In the genomic region with DNA sequence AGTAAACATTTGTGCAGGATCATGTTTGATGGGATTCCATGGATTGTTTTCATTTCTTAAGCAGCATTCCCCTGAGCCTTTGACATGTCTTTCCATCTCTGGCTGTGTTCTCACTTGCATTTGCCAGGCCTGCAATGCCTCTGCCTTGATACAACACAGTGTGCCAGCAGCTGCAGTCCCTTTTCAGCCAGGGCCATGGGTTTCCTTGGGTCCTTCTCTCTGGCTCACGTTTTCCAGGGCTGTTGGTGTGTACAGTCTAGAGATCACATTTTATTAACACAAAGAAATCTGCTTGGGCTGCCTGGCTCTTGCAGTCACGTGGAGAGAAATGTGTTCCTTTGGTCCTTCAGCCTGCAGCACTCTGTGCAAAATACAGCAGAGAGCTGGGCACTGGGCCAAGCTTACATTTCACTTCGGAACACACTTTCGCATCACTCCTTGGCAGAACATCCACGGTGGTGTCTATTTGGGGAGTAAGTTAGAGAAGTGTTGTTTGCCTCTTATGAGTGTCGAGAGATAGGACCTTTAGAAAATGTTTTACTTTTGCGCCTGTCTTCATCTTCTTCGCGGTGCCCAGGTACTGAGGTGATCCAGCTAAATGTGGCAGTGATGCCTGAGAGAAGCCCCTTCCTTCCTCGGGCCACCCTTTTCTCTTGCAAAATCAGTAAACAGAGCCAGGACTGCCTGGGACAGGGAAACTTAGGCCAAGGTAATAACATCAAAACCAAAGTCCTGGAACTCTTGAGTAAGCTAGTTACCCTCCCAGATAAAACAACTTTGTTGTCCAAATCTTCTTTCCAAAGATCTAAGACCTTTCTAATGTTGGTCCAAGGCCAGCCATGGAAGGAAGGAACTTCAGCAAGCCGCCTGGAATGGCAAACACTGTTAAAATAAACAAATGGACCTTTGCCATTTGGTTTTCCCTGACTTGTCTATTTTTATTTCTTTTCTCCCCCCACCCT, we compare ENCODE assay signal across 1 cellular context.
A peak's percentile ranks its signal among the peaks of the same experiment; 100 is the strongest.
TF ChIP-seq lines count a peak whose summit lies in the region.

No MANE protein-coding gene starts in this region.

TF ChIP-seq in HepG2, 621 proteins besides CTCF, POLR2A, EP300 and RAD21 (continued from another document and continues in another):
- TF ChIP-seq ZC3H4 (CRISPR knock-in tag; IDR thresholded peaks at IDR 0.05; ENCODE audit: borderline replicate concordance) (peak; percentile 76; the same call in 1 of the 2 replicates), ZKSCAN5 (CRISPR knock-in tag; IDR thresholded peaks at IDR 0.05) (no peak), ZNF362 (CRISPR knock-in tag; IDR thresholded peaks at IDR 0.05; ENCODE audit: borderline replicate concordance) (peak; percentile 52; the same call in 1 of the 2 replicates), ZFAT (CRISPR knock-in tag; conservative IDR thresholded peaks at IDR 0.05) (no peak), CBX5 (CRISPR knock-in tag; IDR thresholded peaks at IDR 0.05; ENCODE audit: borderline replicate concordance) (peak; percentile 94; the same call in 1 of the 2 replicates), REL (CRISPR knock-in tag; conservative IDR thresholded peaks at IDR 0.05) (no peak), ZNF121 (CRISPR knock-in tag; IDR thresholded peaks at IDR 0.05) (peak; percentile 84), ZNF850 (CRISPR knock-in tag; conservative IDR thresholded peaks at IDR 0.05) (no peak), ZNF44 (CRISPR knock-in tag; IDR thresholded peaks at IDR 0.05) (peak; percentile 72), ZNF180 (CRISPR knock-in tag; IDR thresholded peaks at IDR 0.05; ENCODE audit: borderline replicate concordance, low read depth) (no peak), ZNF547 (CRISPR knock-in tag; IDR thresholded peaks at IDR 0.05) (no peak), CHCHD3 (CRISPR knock-in tag; IDR thresholded peaks at IDR 0.05) (no peak), ZFY (CRISPR knock-in tag; IDR thresholded peaks at IDR 0.05) (no peak), MAFG (CRISPR knock-in tag; IDR thresholded peaks at IDR 0.05) (no peak), RBM39 (IDR thresholded peaks at IDR 0.05; ENCODE audit: low read depth, low read length, poor library complexity, severe bottlenecking) (peak; percentile 50), ZMYM2 (CRISPR knock-in tag; IDR thresholded peaks at IDR 0.05) (peak; percentile 78; the same call in 1 of the 2 replicates), ZNF720 (CRISPR knock-in tag; IDR thresholded peaks at IDR 0.05) (no peak), ZNF652 (CRISPR knock-in tag; IDR thresholded peaks at IDR 0.05; ENCODE audit: borderline replicate concordance, low read depth) (peak; percentile 57), AKAP8 (CRISPR knock-in tag; IDR thresholded peaks at IDR 0.05) (peak; percentile 5; the same call in 1 of the 2 replicates), NFIC (IDR thresholded peaks at IDR 0.05; ENCODE audit: low read length) (peak; percentile 99), ZBED4 (CRISPR knock-in tag; IDR thresholded peaks at IDR 0.05; ENCODE audit: borderline replicate concordance) (peak; percentile 49), ZBTB25 (CRISPR knock-in tag; IDR thresholded peaks at IDR 0.05) (peak; percentile 91), TIGD3 (CRISPR knock-in tag; IDR thresholded peaks at IDR 0.05; ENCODE audit: borderline replicate concordance) (no peak), SRSF9 (IDR thresholded peaks at IDR 0.05; ENCODE audit: borderline replicate concordance, insufficient read depth, low read depth, low read length, poor library complexity, severe bottlenecking) (no peak), HOXA7 (CRISPR knock-in tag; IDR thresholded peaks at IDR 0.05) (no peak), ZSCAN22 (CRISPR knock-in tag; IDR thresholded peaks at IDR 0.05) (no peak)
- TF ChIP-seq, protein P1, sequence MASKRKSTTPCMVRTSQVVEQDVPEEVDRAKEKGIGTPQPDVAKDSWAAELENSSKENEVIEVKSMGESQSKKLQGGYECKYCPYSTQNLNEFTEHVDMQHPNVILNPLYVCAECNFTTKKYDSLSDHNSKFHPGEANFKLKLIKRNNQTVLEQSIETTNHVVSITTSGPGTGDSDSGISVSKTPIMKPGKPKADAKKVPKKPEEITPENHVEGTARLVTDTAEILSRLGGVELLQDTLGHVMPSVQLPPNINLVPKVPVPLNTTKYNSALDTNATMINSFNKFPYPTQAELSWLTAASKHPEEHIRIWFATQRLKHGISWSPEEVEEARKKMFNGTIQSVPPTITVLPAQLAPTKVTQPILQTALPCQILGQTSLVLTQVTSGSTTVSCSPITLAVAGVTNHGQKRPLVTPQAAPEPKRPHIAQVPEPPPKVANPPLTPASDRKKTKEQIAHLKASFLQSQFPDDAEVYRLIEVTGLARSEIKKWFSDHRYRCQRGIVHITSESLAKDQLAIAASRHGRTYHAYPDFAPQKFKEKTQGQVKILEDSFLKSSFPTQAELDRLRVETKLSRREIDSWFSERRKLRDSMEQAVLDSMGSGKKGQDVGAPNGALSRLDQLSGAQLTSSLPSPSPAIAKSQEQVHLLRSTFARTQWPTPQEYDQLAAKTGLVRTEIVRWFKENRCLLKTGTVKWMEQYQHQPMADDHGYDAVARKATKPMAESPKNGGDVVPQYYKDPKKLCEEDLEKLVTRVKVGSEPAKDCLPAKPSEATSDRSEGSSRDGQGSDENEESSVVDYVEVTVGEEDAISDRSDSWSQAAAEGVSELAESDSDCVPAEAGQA (IDR thresholded peaks at IDR 0.05; ENCODE audit: low read depth), result no peak
- TF ChIP-seq, protein P1 (CRISPR knock-in tag; IDR thresholded peaks at IDR 0.05; ENCODE audit: borderline replicate concordance), result peak; percentile 91; the same call in 1 of the 2 replicates
- TF ChIP-seq, protein P2, sequence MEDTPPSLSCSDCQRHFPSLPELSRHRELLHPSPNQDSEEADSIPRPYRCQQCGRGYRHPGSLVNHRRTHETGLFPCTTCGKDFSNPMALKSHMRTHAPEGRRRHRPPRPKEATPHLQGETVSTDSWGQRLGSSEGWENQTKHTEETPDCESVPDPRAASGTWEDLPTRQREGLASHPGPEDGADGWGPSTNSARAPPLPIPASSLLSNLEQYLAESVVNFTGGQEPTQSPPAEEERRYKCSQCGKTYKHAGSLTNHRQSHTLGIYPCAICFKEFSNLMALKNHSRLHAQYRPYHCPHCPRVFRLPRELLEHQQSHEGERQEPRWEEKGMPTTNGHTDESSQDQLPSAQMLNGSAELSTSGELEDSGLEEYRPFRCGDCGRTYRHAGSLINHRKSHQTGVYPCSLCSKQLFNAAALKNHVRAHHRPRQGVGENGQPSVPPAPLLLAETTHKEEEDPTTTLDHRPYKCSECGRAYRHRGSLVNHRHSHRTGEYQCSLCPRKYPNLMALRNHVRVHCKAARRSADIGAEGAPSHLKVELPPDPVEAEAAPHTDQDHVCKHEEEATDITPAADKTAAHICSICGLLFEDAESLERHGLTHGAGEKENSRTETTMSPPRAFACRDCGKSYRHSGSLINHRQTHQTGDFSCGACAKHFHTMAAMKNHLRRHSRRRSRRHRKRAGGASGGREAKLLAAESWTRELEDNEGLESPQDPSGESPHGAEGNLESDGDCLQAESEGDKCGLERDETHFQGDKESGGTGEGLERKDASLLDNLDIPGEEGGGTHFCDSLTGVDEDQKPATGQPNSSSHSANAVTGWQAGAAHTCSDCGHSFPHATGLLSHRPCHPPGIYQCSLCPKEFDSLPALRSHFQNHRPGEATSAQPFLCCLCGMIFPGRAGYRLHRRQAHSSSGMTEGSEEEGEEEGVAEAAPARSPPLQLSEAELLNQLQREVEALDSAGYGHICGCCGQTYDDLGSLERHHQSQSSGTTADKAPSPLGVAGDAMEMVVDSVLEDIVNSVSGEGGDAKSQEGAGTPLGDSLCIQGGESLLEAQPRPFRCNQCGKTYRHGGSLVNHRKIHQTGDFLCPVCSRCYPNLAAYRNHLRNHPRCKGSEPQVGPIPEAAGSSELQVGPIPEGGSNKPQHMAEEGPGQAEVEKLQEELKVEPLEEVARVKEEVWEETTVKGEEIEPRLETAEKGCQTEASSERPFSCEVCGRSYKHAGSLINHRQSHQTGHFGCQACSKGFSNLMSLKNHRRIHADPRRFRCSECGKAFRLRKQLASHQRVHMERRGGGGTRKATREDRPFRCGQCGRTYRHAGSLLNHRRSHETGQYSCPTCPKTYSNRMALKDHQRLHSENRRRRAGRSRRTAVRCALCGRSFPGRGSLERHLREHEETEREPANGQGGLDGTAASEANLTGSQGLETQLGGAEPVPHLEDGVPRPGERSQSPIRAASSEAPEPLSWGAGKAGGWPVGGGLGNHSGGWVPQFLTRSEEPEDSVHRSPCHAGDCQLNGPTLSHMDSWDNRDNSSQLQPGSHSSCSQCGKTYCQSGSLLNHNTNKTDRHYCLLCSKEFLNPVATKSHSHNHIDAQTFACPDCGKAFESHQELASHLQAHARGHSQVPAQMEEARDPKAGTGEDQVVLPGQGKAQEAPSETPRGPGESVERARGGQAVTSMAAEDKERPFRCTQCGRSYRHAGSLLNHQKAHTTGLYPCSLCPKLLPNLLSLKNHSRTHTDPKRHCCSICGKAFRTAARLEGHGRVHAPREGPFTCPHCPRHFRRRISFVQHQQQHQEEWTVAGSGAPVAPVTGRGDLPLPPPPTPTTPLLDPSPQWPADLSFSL (CRISPR knock-in tag; IDR thresholded peaks at IDR 0.05), result no peak; the same call in 1 of the 2 replicates
- TF ChIP-seq, protein P3, sequence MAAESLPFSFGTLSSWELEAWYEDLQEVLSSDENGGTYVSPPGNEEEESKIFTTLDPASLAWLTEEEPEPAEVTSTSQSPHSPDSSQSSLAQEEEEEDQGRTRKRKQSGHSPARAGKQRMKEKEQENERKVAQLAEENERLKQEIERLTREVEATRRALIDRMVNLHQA (CRISPR knock-in tag; IDR thresholded peaks at IDR 0.05), result no peak
